ENCODE assay signal across 1 cellular context in the genomic region with DNA sequence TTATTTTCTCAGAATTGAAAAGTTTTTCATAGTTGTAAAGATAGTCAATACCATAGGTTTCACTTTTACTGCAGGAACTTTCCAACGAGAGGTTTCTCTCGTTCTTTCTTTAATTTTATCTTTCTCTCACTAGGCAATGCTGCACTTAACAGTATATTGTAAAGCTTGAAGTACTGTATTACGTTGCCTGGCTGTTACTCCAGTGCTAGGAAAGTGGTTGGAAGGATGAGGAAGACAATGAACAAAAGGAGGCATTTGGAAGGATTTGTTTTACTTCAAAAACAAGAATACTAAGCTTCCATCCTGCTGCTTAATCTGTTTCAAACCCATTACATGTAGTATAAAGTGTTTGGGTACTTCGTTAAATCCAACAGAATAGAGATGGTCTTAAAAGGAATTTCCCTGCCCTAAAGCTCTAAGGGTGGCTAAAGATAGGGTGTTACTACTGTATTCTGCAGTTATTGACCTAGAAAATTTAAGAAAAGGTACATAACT.
TF ChIP-seq lines count a peak whose summit lies in the region.

No MANE protein-coding gene starts in this region.

TF ChIP-seq in GM23338, 12 proteins besides CTCF, POLR2A, EP300 and RAD21 (continued from another document):
- TF ChIP-seq, protein P1, sequence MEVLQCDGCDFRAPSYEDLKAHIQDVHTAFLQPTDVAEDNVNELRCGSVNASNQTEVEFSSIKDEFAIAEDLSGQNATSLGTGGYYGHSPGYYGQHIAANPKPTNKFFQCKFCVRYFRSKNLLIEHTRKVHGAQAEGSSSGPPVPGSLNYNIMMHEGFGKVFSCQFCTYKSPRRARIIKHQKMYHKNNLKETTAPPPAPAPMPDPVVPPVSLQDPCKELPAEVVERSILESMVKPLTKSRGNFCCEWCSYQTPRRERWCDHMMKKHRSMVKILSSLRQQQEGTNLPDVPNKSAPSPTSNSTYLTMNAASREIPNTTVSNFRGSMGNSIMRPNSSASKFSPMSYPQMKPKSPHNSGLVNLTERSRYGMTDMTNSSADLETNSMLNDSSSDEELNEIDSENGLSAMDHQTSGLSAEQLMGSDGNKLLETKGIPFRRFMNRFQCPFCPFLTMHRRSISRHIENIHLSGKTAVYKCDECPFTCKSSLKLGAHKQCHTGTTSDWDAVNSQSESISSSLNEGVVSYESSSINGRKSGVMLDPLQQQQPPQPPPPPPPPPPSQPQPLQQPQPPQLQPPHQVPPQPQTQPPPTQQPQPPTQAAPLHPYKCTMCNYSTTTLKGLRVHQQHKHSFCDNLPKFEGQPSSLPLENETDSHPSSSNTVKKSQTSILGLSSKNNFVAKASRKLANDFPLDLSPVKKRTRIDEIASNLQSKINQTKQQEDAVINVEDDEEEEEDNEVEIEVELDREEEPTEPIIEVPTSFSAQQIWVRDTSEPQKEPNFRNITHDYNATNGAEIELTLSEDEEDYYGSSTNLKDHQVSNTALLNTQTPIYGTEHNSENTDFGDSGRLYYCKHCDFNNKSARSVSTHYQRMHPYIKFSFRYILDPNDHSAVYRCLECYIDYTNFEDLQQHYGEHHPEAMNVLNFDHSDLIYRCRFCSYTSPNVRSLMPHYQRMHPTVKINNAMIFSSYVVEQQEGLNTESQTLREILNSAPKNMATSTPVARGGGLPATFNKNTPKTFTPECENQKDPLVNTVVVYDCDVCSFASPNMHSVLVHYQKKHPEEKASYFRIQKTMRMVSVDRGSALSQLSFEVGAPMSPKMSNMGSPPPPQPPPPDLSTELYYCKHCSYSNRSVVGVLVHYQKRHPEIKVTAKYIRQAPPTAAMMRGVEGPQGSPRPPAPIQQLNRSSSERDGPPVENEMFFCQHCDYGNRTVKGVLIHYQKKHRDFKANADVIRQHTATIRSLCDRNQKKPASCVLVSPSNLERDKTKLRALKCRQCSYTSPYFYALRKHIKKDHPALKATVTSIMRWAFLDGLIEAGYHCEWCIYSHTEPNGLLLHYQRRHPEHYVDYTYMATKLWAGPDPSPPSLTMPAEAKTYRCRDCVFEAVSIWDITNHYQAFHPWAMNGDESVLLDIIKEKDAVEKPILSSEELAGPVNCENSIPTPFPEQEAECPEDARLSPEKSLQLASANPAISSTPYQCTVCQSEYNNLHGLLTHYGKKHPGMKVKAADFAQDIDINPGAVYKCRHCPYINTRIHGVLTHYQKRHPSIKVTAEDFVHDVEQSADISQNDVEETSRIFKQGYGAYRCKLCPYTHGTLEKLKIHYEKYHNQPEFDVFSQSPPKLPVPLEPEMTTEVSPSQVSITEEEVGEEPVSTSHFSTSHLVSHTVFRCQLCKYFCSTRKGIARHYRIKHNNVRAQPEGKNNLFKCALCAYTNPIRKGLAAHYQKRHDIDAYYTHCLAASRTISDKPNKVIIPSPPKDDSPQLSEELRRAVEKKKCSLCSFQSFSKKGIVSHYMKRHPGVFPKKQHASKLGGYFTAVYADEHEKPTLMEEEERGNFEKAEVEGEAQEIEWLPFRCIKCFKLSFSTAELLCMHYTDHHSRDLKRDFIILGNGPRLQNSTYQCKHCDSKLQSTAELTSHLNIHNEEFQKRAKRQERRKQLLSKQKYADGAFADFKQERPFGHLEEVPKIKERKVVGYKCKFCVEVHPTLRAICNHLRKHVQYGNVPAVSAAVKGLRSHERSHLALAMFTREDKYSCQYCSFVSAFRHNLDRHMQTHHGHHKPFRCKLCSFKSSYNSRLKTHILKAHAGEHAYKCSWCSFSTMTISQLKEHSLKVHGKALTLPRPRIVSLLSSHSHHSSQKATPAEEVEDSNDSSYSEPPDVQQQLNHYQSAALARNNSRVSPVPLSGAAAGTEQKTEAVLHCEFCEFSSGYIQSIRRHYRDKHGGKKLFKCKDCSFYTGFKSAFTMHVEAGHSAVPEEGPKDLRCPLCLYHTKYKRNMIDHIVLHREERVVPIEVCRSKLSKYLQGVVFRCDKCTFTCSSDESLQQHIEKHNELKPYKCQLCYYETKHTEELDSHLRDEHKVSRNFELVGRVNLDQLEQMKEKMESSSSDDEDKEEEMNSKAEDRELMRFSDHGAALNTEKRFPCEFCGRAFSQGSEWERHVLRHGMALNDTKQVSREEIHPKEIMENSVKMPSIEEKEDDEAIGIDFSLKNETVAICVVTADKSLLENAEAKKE (CRISPR knock-in tag; IDR thresholded peaks at IDR 0.05) = no peak
- TF ChIP-seq CREB1 (CRISPR knock-in tag; IDR thresholded peaks at IDR 0.05; ENCODE audit: low read depth) (no peak), ZNF114 (CRISPR knock-in tag; IDR thresholded peaks at IDR 0.05) (no peak), ZNF331 (CRISPR knock-in tag; IDR thresholded peaks at IDR 0.05; ENCODE audit: low read depth) (no peak), EZH2 (IDR thresholded peaks at IDR 0.05; ENCODE audit: low read depth, unreplicated experiment) (no peak), NANOG (IDR thresholded peaks at IDR 0.05; ENCODE audit: borderline replicate concordance) (no peak)
- TF ChIP-seq, protein P2, sequence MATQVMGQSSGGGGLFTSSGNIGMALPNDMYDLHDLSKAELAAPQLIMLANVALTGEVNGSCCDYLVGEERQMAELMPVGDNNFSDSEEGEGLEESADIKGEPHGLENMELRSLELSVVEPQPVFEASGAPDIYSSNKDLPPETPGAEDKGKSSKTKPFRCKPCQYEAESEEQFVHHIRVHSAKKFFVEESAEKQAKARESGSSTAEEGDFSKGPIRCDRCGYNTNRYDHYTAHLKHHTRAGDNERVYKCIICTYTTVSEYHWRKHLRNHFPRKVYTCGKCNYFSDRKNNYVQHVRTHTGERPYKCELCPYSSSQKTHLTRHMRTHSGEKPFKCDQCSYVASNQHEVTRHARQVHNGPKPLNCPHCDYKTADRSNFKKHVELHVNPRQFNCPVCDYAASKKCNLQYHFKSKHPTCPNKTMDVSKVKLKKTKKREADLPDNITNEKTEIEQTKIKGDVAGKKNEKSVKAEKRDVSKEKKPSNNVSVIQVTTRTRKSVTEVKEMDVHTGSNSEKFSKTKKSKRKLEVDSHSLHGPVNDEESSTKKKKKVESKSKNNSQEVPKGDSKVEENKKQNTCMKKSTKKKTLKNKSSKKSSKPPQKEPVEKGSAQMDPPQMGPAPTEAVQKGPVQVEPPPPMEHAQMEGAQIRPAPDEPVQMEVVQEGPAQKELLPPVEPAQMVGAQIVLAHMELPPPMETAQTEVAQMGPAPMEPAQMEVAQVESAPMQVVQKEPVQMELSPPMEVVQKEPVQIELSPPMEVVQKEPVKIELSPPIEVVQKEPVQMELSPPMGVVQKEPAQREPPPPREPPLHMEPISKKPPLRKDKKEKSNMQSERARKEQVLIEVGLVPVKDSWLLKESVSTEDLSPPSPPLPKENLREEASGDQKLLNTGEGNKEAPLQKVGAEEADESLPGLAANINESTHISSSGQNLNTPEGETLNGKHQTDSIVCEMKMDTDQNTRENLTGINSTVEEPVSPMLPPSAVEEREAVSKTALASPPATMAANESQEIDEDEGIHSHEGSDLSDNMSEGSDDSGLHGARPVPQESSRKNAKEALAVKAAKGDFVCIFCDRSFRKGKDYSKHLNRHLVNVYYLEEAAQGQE (IDR thresholded peaks at IDR 0.05; ENCODE audit: unreplicated experiment) = no peak
TF ChIP-seq in GM23338: peak in this region for 0.
